In genomic region chr3:169495569-169495968, GRCh38 we compare ENCODE assay signal across 10 cellular contexts.
"Had no signal": no experiment of that assay in that cellular context is flagged by ENCODE, and none has a peak within 500 bp of the region (broad histone marks: within the 10 kb centered on the region; RNA-seq: fewer than 3 reads in every experiment).

No MANE protein-coding gene starts in this region.

- H3K4me3 Mint-ChIP-seq: GM23338, H9, HFFc6, IgD-negative memory B cell had no signal

- H3K36me3 Mint-ChIP-seq: IgD-negative memory B cell had no signal

- FAIRE-seq: H1, H54, HepG2 had no signal

- H3K4me2 ChIP-seq: GM23338 had no signal

- H3K9me3 Mint-ChIP-seq: GM23338, H9, HFFc6 had no signal

- ATAC-seq: GM23338, HepG2 had no signal

- DNase-seq: H9, HCEC 1CT, HFFc6, KBM-7 had no signal

- H3K4me3 ChIP-seq: GM23338 had no signal

- H2AFZ ChIP-seq: GM23338 had no signal

- H3K27ac Mint-ChIP-seq: GM23338, H9, HFFc6, IgD-negative memory B cell had no signal

- H3K27ac ChIP-seq: HL-60 had no signal
